20 cellular contexts compared by ENCODE assay signal in genomic region chr2:108919571-108920373, GRCh38.
A peak's percentile ranks its signal among the peaks of the same experiment; 100 is the strongest.
DNase-seq lines count a peak whose midpoint lies in the region; ATAC-seq, FAIRE-seq and TF ChIP-seq lines count a peak whose summit lies in the region.
"Had no signal": no experiment of that assay in that cellular context is flagged by ENCODE, and none has a peak within 500 bp of the region (broad histone marks: within the 10 kb centered on the region; RNA-seq: fewer than 3 reads in every experiment).

No MANE protein-coding gene starts in this region.

- intact Hi-C loops in stomach (cut with DNase I; ENCODE audit: low total_unique reads) = no loop called here

- H3K9me3 ChIP-seq in Peyer's patch (no peaks in the 10 kb centered on the region), stomach (no peaks in the 10 kb centered on the region)

- no peaks in the 10 kb centered on the region for H3K27me3 ChIP-seq in Peyer's patch
- H3K27me3 ChIP-seq in bronchial epithelial cell (ENCODE audit: control insufficient read depth, insufficient read depth, low read length) = no peaks in the 10 kb centered on the region
- H3K27me3 ChIP-seq in stomach = no peaks in the 10 kb centered on the region

- WGBS in stomach, 5 donors = 93 to 96% (median 94%) methylated on average over 17 to 19 of the region's 19 CpGs

- peak; percentile 18 for FAIRE-seq in bronchial epithelial cell (lab: Jason Lieb, UNC)
- FAIRE-seq: H54 had no signal

- H3K27ac ChIP-seq in Peyer's patch = no peak overlapping the region
- H3K27ac ChIP-seq in stomach = no peak overlapping the region
- H3K27ac ChIP-seq: SK-N-MC had no signal

- DNase-seq in Peyer's patch (peak in 2 of 3 donors; percentile 21 to 36), bronchial epithelial cell (ENCODE audit: low read depth) (no peak), mesenteric fat pad (ENCODE audit: low spot score) (peak; percentile 86), stomach (peak; percentile 20)
- DNase-seq: ACHN; DND-41; KG1; MV-4-11; NCI-H1417; NCI-H187; NCI-H2107; NCI-H510A; NCI-H748 treated with DMSO at 0.1 percent for 48 hours; NK-92 treated with Interleukin-12 subunit alpha and Interleukin-12 subunit beta, amount 100 ng/mL, for 24 hours; SHP77 had no signal

- H3K4me1 ChIP-seq in Peyer's patch (peaks cover 0 to 4% (median 0%) of the 10 kb centered on the region in 4 donors), stomach (peaks cover 6 to 43% (median 21%) of the 10 kb centered on the region in 4 donors)

- no peak for ATAC-seq in HG02973 (IDR thresholded peaks at IDR 0.05; ENCODE audit: unreplicated experiment)
- no peak for ATAC-seq in HG02870 (IDR thresholded peaks at IDR 0.05; ENCODE audit: unreplicated experiment)
- ATAC-seq in HG03175 (IDR thresholded peaks at IDR 0.05; ENCODE audit: unreplicated experiment) = no peak

- H3K4me3 ChIP-seq in Peyer's patch (no peak overlapping the region), bronchial epithelial cell (ENCODE audit: low read depth, low read length) (no peak overlapping the region), stomach (no peak overlapping the region)
- H3K4me3 ChIP-seq: SK-N-MC had no signal

- TF ChIP-seq CTCF in Peyer's patch (IDR thresholded peaks at IDR 0.05) = no peak
- TF ChIP-seq CTCF in bronchial epithelial cell (IDR thresholded peaks at IDR 0.05; ENCODE audit: insufficient read depth, low read length, severe bottlenecking) = no peak
- TF ChIP-seq CTCF in stomach (IDR thresholded peaks at IDR 0.05) = no peak

- H3K36me3 ChIP-seq in Peyer's patch (no peaks in the 10 kb centered on the region), bronchial epithelial cell (ENCODE audit: control insufficient read depth, insufficient read depth, low read length) (no peaks in the 10 kb centered on the region), stomach (no peaks in the 10 kb centered on the region)

- no peak for TF ChIP-seq POLR2A in Peyer's patch (IDR thresholded peaks at IDR 0.05)
- no peak for TF ChIP-seq POLR2A in stomach (IDR thresholded peaks at IDR 0.05)

- TF ChIP-seq EP300 in stomach (IDR thresholded peaks at IDR 0.05) = no peak
